ENCODE assay signal across 18 cellular contexts in genomic region chr16:67148656-67149275, GRCh38. TPM values are rescaled to one million over a fixed set of nuclear protein-coding genes. Genes with fewer than 3 reads are reported as not detected.
DNase-seq lines count a peak whose midpoint lies in the region; ATAC-seq and TF ChIP-seq lines count a peak whose summit lies in the region.
"Had no signal": no experiment of that assay in that cellular context is flagged by ENCODE, and none has a peak within 500 bp of the region (broad histone marks: within the 10 kb centered on the region; RNA-seq: fewer than 3 reads in every experiment).

No MANE protein-coding gene starts in this region.

- peak; percentile 45 for DNase-seq in 8988T
- no peak for DNase-seq in CD8-positive, alpha-beta memory T cell
- DNase-seq in activated T-helper 2 cell treated with anti-CD3 and anti-CD28 coated beads, Interferon-gamma antibody, Interleukin-2, Interleukin-4, amounts not matched to agents 10 μg/mL and 5 μg/mL and 100 μg/mL, durations not matched to agents 14 hours and 24 hours and 36 hours (ENCODE audit: low spot score) = no peak
- no peak for DNase-seq in naive thymus-derived CD8-positive, alpha-beta T cell
- DNase-seq in NCI-H1417 treated with DMSO at 0.1 percent for 48 hours (lab: John Stamatoyannopoulos, UW) = no peak
- DNase-seq in upper lobe of left lung = no peak
- no peak for DNase-seq in NK-92 (lab: John Stamatoyannopoulos, UW; ENCODE audit: unreplicated experiment)
- DNase-seq: activated CD8-positive, alpha-beta T cell treated with anti-CD3 and anti-CD28 coated beads for 36 hours; activated effector memory CD4-positive, alpha-beta T cell treated with Interleukin-2 at 50 U/mL for 16 hours; KBM-7; NCI-H1092; NCI-H2171; PC-9; stimulated activated CD4-positive, alpha-beta T cell treated with anti-CD3 and anti-CD28 coated beads, Interleukin-4, amount 100 ng/mL, for 4 hours; stimulated activated CD8-positive, alpha-beta memory T cell treated with anti-CD3 and anti-CD28 coated beads, Interleukin-4, amount 100 ng/mL, for 48 hours; testis had no signal

- intact Hi-C loops in activated T-helper 2 cell treated with anti-CD3 and anti-CD28 coated beads, Interferon-gamma antibody, Interleukin-2, Interleukin-4, amounts not matched to agents 10 μg/mL and 5 μg/mL and 100 μg/mL, durations not matched to agents 14 hours and 24 hours and 36 hours (cut with micrococcal nuclease) = no loop called here

- peaks cover 7% of the 10 kb centered on the region for H3K4me1 ChIP-seq in CD8-positive, alpha-beta memory T cell (ENCODE audit: insufficient read depth, low read length)
- peaks cover 8 to 27% (median 13%) of the 10 kb centered on the region in 4 donors for H3K4me1 ChIP-seq in upper lobe of left lung
- H3K4me1 ChIP-seq: pancreas had no signal

- H3K27ac Mint-ChIP-seq in CD8-positive, alpha-beta memory T cell = no peak overlapping the region
- no peak overlapping the region for H3K27ac Mint-ChIP-seq in activated T-helper 2 cell treated with anti-CD3 and anti-CD28 coated beads, Interferon-gamma antibody, Interleukin-2, Interleukin-4, amounts not matched to agents 10 μg/mL and 5 μg/mL and 100 μg/mL, durations not matched to agents 14 hours and 24 hours and 36 hours
- peak overlapping the region in 3 of 10 donors; percentile 8 to 53 (median 27) for H3K27ac Mint-ChIP-seq in naive thymus-derived CD8-positive, alpha-beta T cell
- H3K27ac Mint-ChIP-seq: activated CD8-positive, alpha-beta T cell treated with anti-CD3 and anti-CD28 coated beads for 36 hours had no signal

- POLR2A ChIA-PET in CD8-positive, alpha-beta memory T cell (lab: Charles Lee) = no interaction called here
- POLR2A ChIA-PET in naive thymus-derived CD8-positive, alpha-beta T cell (lab: Charles Lee) = interaction anchor here (1.6 kb wide), 1 partner anchor 38 kb away, joined by 5 read pairs; the partner anchor contains the start of gene PHAF1

- H3K4me3 Mint-ChIP-seq in CD8-positive, alpha-beta memory T cell = peak overlapping the region; percentile 32 to 57 (median 41)
- H3K4me3 Mint-ChIP-seq in activated T-helper 2 cell treated with anti-CD3 and anti-CD28 coated beads, Interferon-gamma antibody, Interleukin-2, Interleukin-4, amounts not matched to agents 10 μg/mL and 5 μg/mL and 100 μg/mL, durations not matched to agents 14 hours and 24 hours and 36 hours (ENCODE audit: low read depth) = peak overlapping the region; percentile 35
- peak overlapping the region in 7 of 10 donors; percentile 24 to 52 (median 48) for H3K4me3 Mint-ChIP-seq in naive thymus-derived CD8-positive, alpha-beta T cell
- H3K4me3 Mint-ChIP-seq: activated CD8-positive, alpha-beta T cell treated with anti-CD3 and anti-CD28 coated beads for 36 hours had no signal

- TF ChIP-seq EP300 in upper lobe of left lung (IDR thresholded peaks at IDR 0.05) = no peak

- WGBS in upper lobe of left lung, 2 donors = 93 to 94% methylated on average over 6 to 11 of the region's 11 CpGs

- H3K27ac ChIP-seq in CD8-positive, alpha-beta memory T cell (ENCODE audit: low read depth, low read length) = no peak overlapping the region
- no peak overlapping the region for H3K27ac ChIP-seq in upper lobe of left lung
- H3K27ac ChIP-seq: pancreas, PC-9, testis had no signal

- H3K27me3 ChIP-seq in CD8-positive, alpha-beta memory T cell (ENCODE audit: insufficient read depth, low read length, poor library complexity, severe bottlenecking) = no peaks in the 10 kb centered on the region
- H3K27me3 ChIP-seq in upper lobe of left lung = peaks cover 0 to 4% (median 0%) of the 10 kb centered on the region in 4 donors
- H3K27me3 ChIP-seq: pancreas, testis had no signal

- H3K36me3 Mint-ChIP-seq in CD8-positive, alpha-beta memory T cell = peaks cover 5 to 45% (median 12%) of the 10 kb centered on the region in 3 donors
- peaks cover 50% of the 10 kb centered on the region for H3K36me3 Mint-ChIP-seq in activated T-helper 2 cell treated with anti-CD3 and anti-CD28 coated beads, Interferon-gamma antibody, Interleukin-2, Interleukin-4, amounts not matched to agents 10 μg/mL and 5 μg/mL and 100 μg/mL, durations not matched to agents 14 hours and 24 hours and 36 hours (ENCODE audit: low read depth)
- H3K36me3 Mint-ChIP-seq in naive thymus-derived CD8-positive, alpha-beta T cell = peaks cover 0 to 49% (median 43%) of the 10 kb centered on the region in 3 donors

- CTCF ChIA-PET in CD8-positive, alpha-beta memory T cell (lab: Charles Lee) = interaction anchor here (0.9 to 1.3 kb wide), 2 partner anchors 37 to 48 kb away, joined by 3 to 4 read pairs; no protein-coding TSS in a partner anchor

- no peak for TF ChIP-seq POLR2A in upper lobe of left lung (IDR thresholded peaks at IDR 0.05)

- H3K9me3 ChIP-seq in CD8-positive, alpha-beta memory T cell (ENCODE audit: low read length) = no peaks in the 10 kb centered on the region
- no peaks in the 10 kb centered on the region for H3K9me3 ChIP-seq in upper lobe of left lung
- H3K9me3 ChIP-seq: pancreas, testis had no signal

- H3K36me3 ChIP-seq in CD8-positive, alpha-beta memory T cell (ENCODE audit: insufficient read depth, low read length) = peaks cover 14% of the 10 kb centered on the region
- peaks cover 27 to 48% (median 46%) of the 10 kb centered on the region in 4 donors for H3K36me3 ChIP-seq in upper lobe of left lung

- H3K4me3 ChIP-seq in CD8-positive, alpha-beta memory T cell (ENCODE audit: low read length) = no peak overlapping the region
- H3K4me3 ChIP-seq in upper lobe of left lung = no peak overlapping the region
- H3K4me3 ChIP-seq: pancreas, PC-9 had no signal

- ATAC-seq in naive thymus-derived CD8-positive, alpha-beta T cell = no peak
- ATAC-seq in upper lobe of left lung (ENCODE audit: low FRiP score in 2 of 2) (no peak), HG03045 (IDR thresholded peaks at IDR 0.05; ENCODE audit: unreplicated experiment) (no peak)
- ATAC-seq: activated CD8-positive, alpha-beta T cell treated with anti-CD3 and anti-CD28 coated beads for 36 hours; pancreas had no signal

- H3K4me1 Mint-ChIP-seq in CD8-positive, alpha-beta memory T cell = peaks cover 16 to 34% (median 19%) of the 10 kb centered on the region in 3 donors
- H3K4me1 Mint-ChIP-seq in activated T-helper 2 cell treated with anti-CD3 and anti-CD28 coated beads, Interferon-gamma antibody, Interleukin-2, Interleukin-4, amounts not matched to agents 10 μg/mL and 5 μg/mL and 100 μg/mL, durations not matched to agents 14 hours and 24 hours and 36 hours (ENCODE audit: low read depth) = peaks cover 17% of the 10 kb centered on the region
- H3K4me1 Mint-ChIP-seq in naive thymus-derived CD8-positive, alpha-beta T cell = peaks cover 5 to 15% (median 8%) of the 10 kb centered on the region in 4 donors

- TF ChIP-seq CTCF in upper lobe of left lung (IDR thresholded peaks at IDR 0.05) = no peak

- H3K27me3 Mint-ChIP-seq in CD8-positive, alpha-beta memory T cell = peaks cover 0 to 6% of the 10 kb centered on the region in 2 donors
- H3K27me3 Mint-ChIP-seq in activated T-helper 2 cell treated with anti-CD3 and anti-CD28 coated beads, Interferon-gamma antibody, Interleukin-2, Interleukin-4, amounts not matched to agents 10 μg/mL and 5 μg/mL and 100 μg/mL, durations not matched to agents 14 hours and 24 hours and 36 hours (ENCODE audit: low read depth) = no peaks in the 10 kb centered on the region
- peaks cover 0 to 23% (median 13%) of the 10 kb centered on the region in 5 donors for H3K27me3 Mint-ChIP-seq in naive thymus-derived CD8-positive, alpha-beta T cell

- no peaks in the 10 kb centered on the region for H3K9me3 Mint-ChIP-seq in CD8-positive, alpha-beta memory T cell
- H3K9me3 Mint-ChIP-seq in activated T-helper 2 cell treated with anti-CD3 and anti-CD28 coated beads, Interferon-gamma antibody, Interleukin-2, Interleukin-4, amounts not matched to agents 10 μg/mL and 5 μg/mL and 100 μg/mL, durations not matched to agents 14 hours and 24 hours and 36 hours = no peaks in the 10 kb centered on the region
- no peaks in the 10 kb centered on the region for H3K9me3 Mint-ChIP-seq in naive thymus-derived CD8-positive, alpha-beta T cell
- H3K9me3 Mint-ChIP-seq: activated CD8-positive, alpha-beta T cell treated with anti-CD3 and anti-CD28 coated beads for 36 hours had no signal

RNA-seq across cellular contexts. Expression of gene B3GNT9, which starts 2.0 kb away (rescaled TPM):
- total RNA-seq in CD8-positive, alpha-beta memory T cell = 1 to 10 TPM; 2.4 to 2.7 TPM
- polyA plus RNA-seq in CD8-positive, alpha-beta memory T cell = 5.0 TPM
- total RNA-seq in activated T-helper 2 cell treated with anti-CD3 and anti-CD28 coated beads, Interferon-gamma antibody, Interleukin-2, Interleukin-4, amounts not matched to agents 10 μg/mL and 5 μg/mL and 100 μg/mL, durations not matched to agents 14 hours and 24 hours and 36 hours = 5.0 and 5.1 TPM in 2 replicates
- 1 to 10 TPM; 1.5 to 1.8 TPM for total RNA-seq in naive thymus-derived CD8-positive, alpha-beta T cell
- polyA plus RNA-seq in naive thymus-derived CD8-positive, alpha-beta T cell = 1 to 10 TPM in 1 of 3 donors, under 1 TPM in 2; 0.19 to 1.1 (median 0.28) TPM
- total RNA-seq in upper lobe of left lung = 10 to 100 TPM in 5 of 6 donors, 1 to 10 TPM in 1; 6.3 to 20.8 (median 17.7) TPM

RNA-seq across cellular contexts. Expression of gene TRADD, which starts 10.9 kb away (rescaled TPM):
- 10 to 100 TPM; 23.8 to 28.7 TPM for total RNA-seq in CD8-positive, alpha-beta memory T cell
- polyA plus RNA-seq in CD8-positive, alpha-beta memory T cell = 141 TPM
- 35.0 and 38.3 TPM in 2 replicates for total RNA-seq in activated T-helper 2 cell treated with anti-CD3 and anti-CD28 coated beads, Interferon-gamma antibody, Interleukin-2, Interleukin-4, amounts not matched to agents 10 μg/mL and 5 μg/mL and 100 μg/mL, durations not matched to agents 14 hours and 24 hours and 36 hours
- total RNA-seq in naive thymus-derived CD8-positive, alpha-beta T cell = 10 to 100 TPM; 41.0 to 43.4 TPM
- polyA plus RNA-seq in naive thymus-derived CD8-positive, alpha-beta T cell = 10 to 100 TPM; 44.9 to 49.1 (median 48.2) TPM
- 10 to 100 TPM; 29.9 to 49.2 (median 35.6) TPM for total RNA-seq in upper lobe of left lung

RNA-seq across cellular contexts. Expression of gene FBXL8, which starts 11.0 kb away (rescaled TPM):
- total RNA-seq in CD8-positive, alpha-beta memory T cell = 10 to 100 TPM; 10.5 to 14.3 TPM
- 11.6 TPM for polyA plus RNA-seq in CD8-positive, alpha-beta memory T cell
- 26.4 and 26.7 TPM in 2 replicates for total RNA-seq in activated T-helper 2 cell treated with anti-CD3 and anti-CD28 coated beads, Interferon-gamma antibody, Interleukin-2, Interleukin-4, amounts not matched to agents 10 μg/mL and 5 μg/mL and 100 μg/mL, durations not matched to agents 14 hours and 24 hours and 36 hours
- total RNA-seq in naive thymus-derived CD8-positive, alpha-beta T cell = 10 to 100 TPM in 1 of 2 experiments, 1 to 10 TPM in 1; 9.0 to 10.9 TPM
- polyA plus RNA-seq in naive thymus-derived CD8-positive, alpha-beta T cell = 1 to 10 TPM; 1.8 to 2.8 (median 2.5) TPM
- 100 to 1,000 TPM in 1 of 6 donors, 10 to 100 TPM in 5; 24.0 to 114 (median 28.5) TPM for total RNA-seq in upper lobe of left lung

RNA-seq across cellular contexts. Expression of gene HSF4, which starts 15.8 kb away (rescaled TPM):
- total RNA-seq in CD8-positive, alpha-beta memory T cell = 10 to 100 TPM; 11.6 to 13.3 TPM
- polyA plus RNA-seq in CD8-positive, alpha-beta memory T cell = not detected
- 33.4 and 33.9 TPM in 2 replicates for total RNA-seq in activated T-helper 2 cell treated with anti-CD3 and anti-CD28 coated beads, Interferon-gamma antibody, Interleukin-2, Interleukin-4, amounts not matched to agents 10 μg/mL and 5 μg/mL and 100 μg/mL, durations not matched to agents 14 hours and 24 hours and 36 hours
- 10 to 100 TPM in 1 of 2 experiments, 1 to 10 TPM in 1; 9.7 to 14.8 TPM for total RNA-seq in naive thymus-derived CD8-positive, alpha-beta T cell
- not detected for polyA plus RNA-seq in naive thymus-derived CD8-positive, alpha-beta T cell
- total RNA-seq in upper lobe of left lung = 100 to 1,000 TPM in 2 of 6 donors, 10 to 100 TPM in 4; 33.4 to 784 (median 70.1) TPM

RNA-seq across cellular contexts. Expression of gene NOL3, which starts 21.6 kb away (rescaled TPM):
- 1 to 10 TPM; 2.1 to 2.3 TPM for total RNA-seq in CD8-positive, alpha-beta memory T cell
- 0.91 TPM for polyA plus RNA-seq in CD8-positive, alpha-beta memory T cell
- 27.3 and 30.1 TPM in 2 replicates for total RNA-seq in activated T-helper 2 cell treated with anti-CD3 and anti-CD28 coated beads, Interferon-gamma antibody, Interleukin-2, Interleukin-4, amounts not matched to agents 10 μg/mL and 5 μg/mL and 100 μg/mL, durations not matched to agents 14 hours and 24 hours and 36 hours
- total RNA-seq in naive thymus-derived CD8-positive, alpha-beta T cell = 1 to 10 TPM in 1 of 2 experiments, under 1 TPM in 1; 0.70 to 1.6 TPM
- not detected for polyA plus RNA-seq in naive thymus-derived CD8-positive, alpha-beta T cell
- 100 to 1,000 TPM in 1 of 6 donors, 10 to 100 TPM in 5; 36.5 to 135 (median 58.0) TPM for total RNA-seq in upper lobe of left lung
